Comparison of ENCODE assay signal across 2 cellular contexts in genomic region chr9:96550659-96551058, GRCh38.
A peak's percentile ranks its signal among the peaks of the same experiment; 100 is the strongest.
TF ChIP-seq lines count a peak whose summit lies in the region.

No MANE protein-coding gene starts in this region.

TF ChIP-seq in HepG2, 621 proteins besides CTCF, POLR2A, EP300 and RAD21:
- TF ChIP-seq REXO4 (CRISPR knock-in tag; IDR thresholded peaks at IDR 0.05; ENCODE audit: borderline replicate concordance) (no peak), TEAD2 (CRISPR knock-in tag; IDR thresholded peaks at IDR 0.05) (no peak), ATF7 (IDR thresholded peaks at IDR 0.05) (peak; percentile 89), ATF7 (CRISPR knock-in tag; IDR thresholded peaks at IDR 0.05) (no peak)
TF ChIP-seq in HepG2: peak in this region for 1.

TF ChIP-seq in K562, 482 proteins besides CTCF, POLR2A, EP300 and RAD21:
- TF ChIP-seq, protein P1, sequence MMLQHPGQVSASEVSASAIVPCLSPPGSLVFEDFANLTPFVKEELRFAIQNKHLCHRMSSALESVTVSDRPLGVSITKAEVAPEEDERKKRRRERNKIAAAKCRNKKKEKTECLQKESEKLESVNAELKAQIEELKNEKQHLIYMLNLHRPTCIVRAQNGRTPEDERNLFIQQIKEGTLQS (IDR thresholded peaks at IDR 0.05), result peak; percentile 78
- TF ChIP-seq, protein P1 (CRISPR knock-in tag; conservative IDR thresholded peaks at IDR 0.05), result no peak
- no peak for TF ChIP-seq GATA2 (CRISPR knock-in tag; IDR thresholded peaks at IDR 0.05)
- no peak for TF ChIP-seq KDM4B (IDR thresholded peaks at IDR 0.05; ENCODE audit: borderline replicate concordance in 2 of 2, low read depth in 1 of 2)
- TF ChIP-seq, protein P2, sequence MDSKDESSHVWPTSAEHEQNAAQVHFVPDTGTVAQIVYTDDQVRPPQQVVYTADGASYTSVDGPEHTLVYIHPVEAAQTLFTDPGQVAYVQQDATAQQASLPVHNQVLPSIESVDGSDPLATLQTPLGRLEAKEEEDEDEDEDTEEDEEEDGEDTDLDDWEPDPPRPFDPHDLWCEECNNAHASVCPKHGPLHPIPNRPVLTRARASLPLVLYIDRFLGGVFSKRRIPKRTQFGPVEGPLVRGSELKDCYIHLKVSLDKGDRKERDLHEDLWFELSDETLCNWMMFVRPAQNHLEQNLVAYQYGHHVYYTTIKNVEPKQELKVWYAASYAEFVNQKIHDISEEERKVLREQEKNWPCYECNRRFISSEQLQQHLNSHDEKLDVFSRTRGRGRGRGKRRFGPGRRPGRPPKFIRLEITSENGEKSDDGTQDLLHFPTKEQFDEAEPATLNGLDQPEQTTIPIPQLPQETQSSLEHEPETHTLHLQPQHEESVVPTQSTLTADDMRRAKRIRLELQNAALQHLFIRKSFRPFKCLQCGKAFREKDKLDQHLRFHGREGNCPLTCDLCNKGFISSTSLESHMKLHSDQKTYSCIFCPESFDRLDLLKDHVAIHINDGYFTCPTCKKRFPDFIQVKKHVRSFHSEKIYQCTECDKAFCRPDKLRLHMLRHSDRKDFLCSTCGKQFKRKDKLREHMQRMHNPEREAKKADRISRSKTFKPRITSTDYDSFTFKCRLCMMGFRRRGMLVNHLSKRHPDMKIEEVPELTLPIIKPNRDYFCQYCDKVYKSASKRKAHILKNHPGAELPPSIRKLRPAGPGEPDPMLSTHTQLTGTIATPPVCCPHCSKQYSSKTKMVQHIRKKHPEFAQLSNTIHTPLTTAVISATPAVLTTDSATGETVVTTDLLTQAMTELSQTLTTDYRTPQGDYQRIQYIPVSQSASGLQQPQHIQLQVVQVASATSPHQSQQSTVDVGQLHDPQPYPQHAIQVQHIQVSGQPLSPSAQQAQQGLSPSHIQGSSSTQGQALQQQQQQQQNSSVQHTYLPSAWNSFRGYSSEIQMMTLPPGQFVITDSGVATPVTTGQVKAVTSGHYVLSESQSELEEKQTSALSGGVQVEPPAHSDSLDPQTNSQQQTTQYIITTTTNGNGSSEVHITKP (IDR thresholded peaks at IDR 0.05; ENCODE audit: partially characterized antibody), result no peak
- TF ChIP-seq ATF7 (IDR thresholded peaks at IDR 0.05), result peak; percentile 62; the same call in 1 of the 2 replicates
- TF ChIP-seq JUND (IDR thresholded peaks at IDR 0.05; ENCODE audit: borderline replicate concordance, low read depth, low read length), result peak; percentile 17; the same call in 1 of the 2 replicates
- TF ChIP-seq JUND (tag; IDR thresholded peaks at IDR 0.05; ENCODE audit: borderline replicate concordance, low read depth, low read length), result 0 out of 3 replicates have a peak, but pooled peaks have one; percentile 44
- TF ChIP-seq BRD9 (IDR thresholded peaks at IDR 0.05; ENCODE audit: low read depth, partially characterized antibody), result no peak
